8 cellular contexts compared by ENCODE assay signal in the genomic region with DNA sequence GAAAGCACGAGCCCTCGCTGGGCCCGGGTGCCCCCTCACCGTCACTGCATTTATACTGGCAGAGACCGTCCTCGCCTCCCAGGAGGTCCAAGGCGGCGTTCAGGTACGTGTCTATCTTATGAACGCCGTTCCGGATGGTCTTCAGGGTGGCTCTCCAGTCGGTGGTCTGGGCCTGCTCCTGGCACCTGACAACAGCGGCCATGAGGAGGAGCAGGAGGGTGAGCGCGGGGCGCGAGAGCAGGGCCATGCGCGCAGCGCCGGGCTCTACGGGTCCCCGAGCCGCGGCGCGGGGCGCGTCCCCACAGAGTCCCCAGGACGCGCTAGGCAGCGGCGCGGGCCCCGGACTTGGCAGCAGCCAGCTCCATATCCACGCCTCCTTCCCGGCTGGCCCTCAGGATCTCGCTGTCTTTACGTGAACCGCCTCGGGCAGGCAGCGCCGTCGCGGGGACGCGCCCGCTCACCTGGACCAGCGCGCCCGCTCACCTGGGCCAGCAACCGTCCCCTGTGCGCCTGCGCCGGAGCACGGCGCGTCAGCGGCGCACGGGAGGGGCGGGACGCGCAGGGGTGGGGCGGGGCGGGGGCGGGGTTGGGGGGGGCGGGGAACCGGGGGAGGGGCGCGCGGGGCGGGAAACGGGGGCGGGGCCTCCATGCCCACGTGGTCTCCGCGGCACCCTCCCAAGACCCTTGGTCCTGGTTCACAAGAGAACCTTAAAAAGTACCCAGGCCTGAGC. TPM values are rescaled to one million over a fixed set of nuclear protein-coding genes. Genes with fewer than 3 reads are reported as not detected.
DNase-seq lines count a peak whose midpoint lies in the region; ATAC-seq lines count a peak whose summit lies in the region.

A gene (minus strand): TSS at position 508 of the 731 bp plus-strand sequence. CDS start 261 bp downstream, at position 247.

- intact Hi-C loops in activated CD4-positive, alpha-beta T cell treated with anti-CD3 and anti-CD28 coated beads for 36 hours (cut with DNase I, micrococcal nuclease), result loop anchor here (1.0 to 10.0 kb wide), 8 partner anchors 26 to 1075 kb away; a partner anchor contains a TSS

- H3K4me1 Mint-ChIP-seq in activated CD4-positive, alpha-beta T cell treated with anti-CD3 and anti-CD28 coated beads for 36 hours, result peaks cover 14% of the 10 kb centered on the region

- peak within 1 kb of the TSS; percentile 80 for H3K27ac ChIP-seq in cingulate gyrus (ENCODE audit: low read depth, low read length)

- peak; percentile 68 for ATAC-seq in GM18873 (IDR thresholded peaks at IDR 0.05; ENCODE audit: low FRiP score, unreplicated experiment)
- peak; percentile 79 for ATAC-seq in HG03108 (IDR thresholded peaks at IDR 0.05; ENCODE audit: unreplicated experiment)
- peak; percentile 87 for ATAC-seq in activated CD4-positive, alpha-beta T cell treated with anti-CD3 and anti-CD28 coated beads for 36 hours

- peaks cover 10% of the 10 kb centered on the region for H3K36me3 Mint-ChIP-seq in activated CD4-positive, alpha-beta T cell treated with anti-CD3 and anti-CD28 coated beads for 36 hours (ENCODE audit: low read depth)

- H3K27ac Mint-ChIP-seq in activated CD4-positive, alpha-beta T cell treated with anti-CD3 and anti-CD28 coated beads for 36 hours, result peak within 1 kb of the TSS; percentile 71

- peak; percentile 94 for DNase-seq in AG08396 (ENCODE audit: low spot score)
- DNase-seq in NCI-H2227 (lab: John Stamatoyannopoulos, UW; ENCODE audit: unreplicated experiment), result peak; percentile 80
- peak; percentile 85 for DNase-seq in activated CD4-positive, alpha-beta T cell treated with anti-CD3 and anti-CD28 coated beads for 36 hours
- DNase-seq in left kidney (ENCODE audit: low read depth, low spot score), result peak; percentile 93
- DNase-seq in stimulated activated CD4-positive, alpha-beta T cell treated with anti-CD3 and anti-CD28 coated beads, Interleukin-2, amount 100 ng/mL, for 24 hours, result peak; percentile 71 to 72

- no peaks in the 10 kb centered on the region for H3K9me3 Mint-ChIP-seq in activated CD4-positive, alpha-beta T cell treated with anti-CD3 and anti-CD28 coated beads for 36 hours (ENCODE audit: low read depth)

- H3K4me3 Mint-ChIP-seq in activated CD4-positive, alpha-beta T cell treated with anti-CD3 and anti-CD28 coated beads for 36 hours, result peak within 1 kb of the TSS; percentile 84

- no peaks in the 10 kb centered on the region for H3K27me3 Mint-ChIP-seq in activated CD4-positive, alpha-beta T cell treated with anti-CD3 and anti-CD28 coated beads for 36 hours

- POLR2A ChIA-PET in activated CD4-positive, alpha-beta T cell treated with anti-CD3 and anti-CD28 coated beads for 36 hours (lab: Charles Lee), result interaction anchor here (0.6 to 1.7 kb wide), 2 partner anchors 28 to 256 kb away, joined by 7 to 10 read pairs; no protein-coding TSS in a partner anchor

- CTCF ChIA-PET in activated CD4-positive, alpha-beta T cell treated with anti-CD3 and anti-CD28 coated beads for 36 hours (lab: Charles Lee), result interaction anchor here (0.6 to 1.2 kb wide), 6 partner anchors 24 to 357 kb away, joined by 3 to 8 read pairs (median 3); a partner anchor contains a TSS

RNA-seq across cellular contexts. Expression of the gene that starts here (rescaled TPM):
- 10 to 100 TPM; 17.9 to 31.1 TPM for total RNA-seq in activated CD4-positive, alpha-beta T cell treated with anti-CD3 and anti-CD28 coated beads for 36 hours

Comparison
In these comparisons a context has a peak if more than half of its experiments do, and no peak if none do; other contexts are left out.
1. Peak in every context shown above with its lines: DNase-seq, ATAC-seq and H3K27ac ChIP-seq.